Comparison of ENCODE assay signal across 7 cellular contexts in the genomic region with DNA sequence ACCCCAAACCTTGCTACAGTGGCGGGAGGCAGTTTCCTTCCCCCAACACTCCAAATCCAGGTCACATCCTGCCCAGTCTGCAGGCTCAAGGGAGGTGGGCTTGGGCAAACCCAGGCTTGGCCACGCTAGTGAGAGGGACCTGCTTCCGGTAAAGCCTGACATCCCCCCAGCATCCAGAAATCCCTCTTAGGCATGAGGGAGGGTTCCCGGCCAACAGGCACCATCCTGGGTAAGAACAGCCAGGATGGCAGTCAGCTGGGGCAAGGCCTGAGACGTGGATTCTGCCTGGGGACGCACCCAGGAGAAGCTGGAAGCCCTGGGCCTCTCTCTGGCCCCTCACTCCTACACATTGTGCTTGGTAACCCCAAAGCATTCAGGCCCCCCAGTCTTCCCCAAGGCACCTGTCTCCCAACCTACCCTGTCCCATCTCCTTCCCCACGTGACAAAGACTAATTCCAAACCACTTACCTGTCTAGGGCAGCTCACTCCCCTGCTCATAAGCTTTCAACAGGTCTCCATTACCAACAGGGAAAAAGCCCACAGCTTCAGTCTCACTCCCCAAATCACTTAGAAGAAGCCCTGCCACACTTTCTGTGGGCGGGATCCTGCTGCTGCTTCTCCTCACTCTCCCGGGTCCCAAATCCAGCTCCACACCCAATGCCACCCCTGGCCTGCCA. TPM values are rescaled to one million over a fixed set of nuclear protein-coding genes. Genes with fewer than 3 reads are reported as not detected.
DNase-seq lines count a peak whose midpoint lies in the region; ATAC-seq and TF ChIP-seq lines count a peak whose summit lies in the region.

No MANE protein-coding gene starts in this region.

- peak overlapping the region; percentile 95 for H3K27ac ChIP-seq in hepatocyte

- peaks cover 14% of the 10 kb centered on the region for H3K4me1 ChIP-seq in hepatocyte (ENCODE audit: insufficient read depth)

- 51% methylated on average over 9 of the region's 9 CpGs for WGBS in hepatocyte (ENCODE audit: low lambda C conversion rate, missing lambda C conversion rate)

- peak overlapping the region; percentile 85 for H3K4me3 Mint-ChIP-seq in HFFc6

- H3K4me1 Mint-ChIP-seq in HFFc6 (ENCODE audit: low read depth) = peaks cover 41% of the 10 kb centered on the region

- H3K27me3 ChIP-seq in hepatocyte = no peaks in the 10 kb centered on the region

- no peaks in the 10 kb centered on the region for H4K20me1 ChIP-seq in hepatocyte (ENCODE audit: insufficient read depth, poor library complexity, severe bottlenecking)

- ATAC-seq in stimulated activated naive CD8-positive, alpha-beta T cell treated with anti-CD3 and anti-CD28 coated beads, Interleukin-15, Interleukin-2, amounts not matched to agents 100 U/mL and 50 U/mL, for 24 hours = no peak
- no peak for ATAC-seq in HG03280 (IDR thresholded peaks at IDR 0.05; ENCODE audit: unreplicated experiment)

- no peak for TF ChIP-seq CTCF in HFFc6 (IDR thresholded peaks at IDR 0.05)
- no peak for TF ChIP-seq CTCF in WI38 (IDR thresholded peaks at IDR 0.05; ENCODE audit: low read depth, low read length)
- TF ChIP-seq CTCF in hepatocyte (IDR thresholded peaks at IDR 0.05; ENCODE audit: poor library complexity) = no peak

- no peaks in the 10 kb centered on the region for H3K36me3 ChIP-seq in hepatocyte (replicated peaks; ENCODE audit: insufficient read depth, low read depth)

- peak overlapping the region; percentile 97 for H3K4me2 ChIP-seq in hepatocyte

- H3K27me3 Mint-ChIP-seq in HFFc6 (ENCODE audit: insufficient read depth) = peaks cover 2% of the 10 kb centered on the region

- DNase-seq in HFFc6 = no peak
- no peak for DNase-seq in hepatocyte (ENCODE audit: low spot score)
- DNase-seq in stimulated activated naive CD8-positive, alpha-beta T cell treated with anti-CD3 and anti-CD28 coated beads, Interleukin-15, Interleukin-2, amounts not matched to agents 100 U/mL and 50 U/mL, for 24 hours = peak; percentile 5
- DNase-seq in MV-4-11 (lab: John Stamatoyannopoulos, UW) = no peak
- DNase-seq in SKM-1 treated with dmso at 0.1 percent for 144 hours (lab: John Stamatoyannopoulos, UW; ENCODE audit: unreplicated experiment) = no peak

- no peaks in the 10 kb centered on the region for H3K36me3 Mint-ChIP-seq in HFFc6 (ENCODE audit: low read depth)

- no peaks in the 10 kb centered on the region for H3K9me2 ChIP-seq in hepatocyte (replicated peaks; ENCODE audit: insufficient read depth)

- peak overlapping the region; percentile 88 for H2AFZ ChIP-seq in hepatocyte

- H3K27ac Mint-ChIP-seq in HFFc6 = peak overlapping the region; percentile 66

- no peaks in the 10 kb centered on the region for H3K9me3 Mint-ChIP-seq in HFFc6

- peaks cover 10% of the 10 kb centered on the region for H3K79me2 ChIP-seq in hepatocyte

- H3K9me3 ChIP-seq in hepatocyte (ENCODE audit: low read depth) = no peaks in the 10 kb centered on the region

- peak overlapping the region; percentile 76 for H3K4me3 ChIP-seq in WI38 (ENCODE audit: low read depth, low read length)
- peak overlapping the region; percentile 88 for H3K4me3 ChIP-seq in hepatocyte

RNA-seq across cellular contexts. Expression of gene C20orf144, which starts 2.1 kb away (rescaled TPM):
- under 1 TPM in 5 of 6 experiments, not detected in 1; 0.10 to 0.31 (median 0.23) TPM for total RNA-seq in HFFc6 (2021; fragmentation: NEBNext Ultra II Directional; extraction: Animal tissue kit (Norgen Biotek cat#: 25700))
- 0.30 TPM in 1 of 2 replicates, not detected in the other for total RNA-seq in hepatocyte
- 0.41 and 0.46 TPM in 2 replicates for polyA plus RNA-seq in hepatocyte

RNA-seq across cellular contexts. Expression of gene ACTL10, which starts 2.5 kb away (rescaled TPM):
- 1 to 10 TPM; 1.6 to 2.3 (median 1.8) TPM for total RNA-seq in HFFc6 (2021; fragmentation: NEBNext Ultra II Directional; extraction: Animal tissue kit (Norgen Biotek cat#: 25700))
- total RNA-seq in hepatocyte = 0.17 and 0.24 TPM in 2 replicates
- polyA plus RNA-seq in hepatocyte = 1.6 and 2.6 TPM in 2 replicates

RNA-seq across cellular contexts. Expression of gene NECAB3, which starts 10.0 kb away (rescaled TPM):
- 10 to 100 TPM; 24.9 to 30.0 (median 27.0) TPM for total RNA-seq in HFFc6 (2021; fragmentation: NEBNext Ultra II Directional; extraction: Animal tissue kit (Norgen Biotek cat#: 25700))
- 46.2 and 50.6 TPM in 2 replicates for total RNA-seq in hepatocyte
- 55.4 and 64.9 TPM in 2 replicates for polyA plus RNA-seq in hepatocyte

RNA-seq across cellular contexts. Expression of gene E2F1, which starts 22.0 kb away (rescaled TPM):
- total RNA-seq in HFFc6 (2021; fragmentation: NEBNext Ultra II Directional; extraction: Animal tissue kit (Norgen Biotek cat#: 25700)) = 10 to 100 TPM; 11.3 to 21.7 (median 20.2) TPM
- 9.1 and 11.0 TPM in 2 replicates for total RNA-seq in hepatocyte
- 11.8 and 14.3 TPM in 2 replicates for polyA plus RNA-seq in hepatocyte

RNA-seq across cellular contexts. Expression of gene PXMP4, which starts 55.9 kb away (rescaled TPM):
- total RNA-seq in HFFc6 (2021; fragmentation: NEBNext Ultra II Directional; extraction: Animal tissue kit (Norgen Biotek cat#: 25700)) = 10 to 100 TPM in 4 of 6 experiments, 1 to 10 TPM in 2; 8.3 to 14.4 (median 11.4) TPM
- 3.9 and 4.1 TPM in 2 replicates for total RNA-seq in hepatocyte
- 4.7 and 4.8 TPM in 2 replicates for polyA plus RNA-seq in hepatocyte
